ENCODE assay signal across 18 cellular contexts in genomic region chrX:123324628-123325027, GRCh38.
DNase-seq lines count a peak whose midpoint lies in the region; ATAC-seq, FAIRE-seq and TF ChIP-seq lines count a peak whose summit lies in the region.
"Had no signal": no experiment of that assay in that cellular context is flagged by ENCODE, and none has a peak within 500 bp of the region (broad histone marks: within the 10 kb centered on the region; RNA-seq: fewer than 3 reads in every experiment).

No MANE protein-coding gene starts in this region.

- no peak overlapping the region for H3K56ac ChIP-seq in H1 (replicated peaks; ENCODE audit: insufficient read length, low read depth, low read length)

- no peak overlapping the region for H3K4me2 ChIP-seq in H1 (ENCODE audit: insufficient read depth in 1 of 2, low read depth in 2 of 2, low read length in 2 of 2)

- no peak for TF ChIP-seq RAD21 in H1 (IDR thresholded peaks at IDR 0.05 in 1 of 2, conservative IDR thresholded peaks at IDR 0.05 in 1 of 2; ENCODE audit: low read depth in 2 of 2, low read length in 2 of 2)

- H2AFZ ChIP-seq in H1 (ENCODE audit: low read length): no peak overlapping the region

- no peak for TF ChIP-seq CTCF in GM06990 (IDR thresholded peaks at IDR 0.05; ENCODE audit: insufficient read depth, low read length, poor library complexity, severe bottlenecking)
- no peak for TF ChIP-seq CTCF in H1 (IDR thresholded peaks at IDR 0.05; ENCODE audit: control extremely low read depth in 1 of 3, insufficient read depth in 1 of 3, low read depth in 1 of 3, low read length in 3 of 3)

- no peaks in the 10 kb centered on the region for H3K9me3 ChIP-seq in H1 (ENCODE audit: insufficient read depth in 2 of 2, low read depth in 1 of 2, low read length in 1 of 2)
- H3K9me3 ChIP-seq: vagina had no signal

- no peak for TF ChIP-seq EP300 in H1 (IDR thresholded peaks at IDR 0.05; ENCODE audit: borderline replicate concordance in 1 of 2, low read depth in 2 of 2, low read length in 2 of 2)

- no peak overlapping the region for H3K23ac ChIP-seq in H1 (ENCODE audit: insufficient read length)

- FAIRE-seq in H1 (lab: Jason Lieb, UNC): peak; percentile 19
- FAIRE-seq: K562 had no signal

- H4K91ac ChIP-seq in H1 (replicated peaks; ENCODE audit: insufficient read length, low read length): no peak overlapping the region

- H2BK15ac ChIP-seq in H1 (ENCODE audit: low read length): no peak overlapping the region

- H3K14ac ChIP-seq in H1 (ENCODE audit: insufficient read length): no peak overlapping the region

- peak; percentile 58 for ATAC-seq in GM19397 (IDR thresholded peaks at IDR 0.05; ENCODE audit: unreplicated experiment)
- ATAC-seq in HG03342 (IDR thresholded peaks at IDR 0.05; ENCODE audit: unreplicated experiment): peak; percentile 53
- ATAC-seq in GM21528 (IDR thresholded peaks at IDR 0.05; ENCODE audit: low FRiP score, unreplicated experiment): no peak
- ATAC-seq: activated CD8-positive, alpha-beta T cell treated with anti-CD3 and anti-CD28 coated beads, Interleukin-2, amount 10 ng/mL, durations not matched to agents 7 days and 5 days; activated naive CD8-positive, alpha-beta T cell treated with anti-CD3 and anti-CD28 coated beads, Interleukin-2, amount 50 U/mL, for 24 hours; K562; left ventricle myocardium superior; right cardiac atrium had no signal

- no peaks in the 10 kb centered on the region for H4K20me1 ChIP-seq in H1 (replicated peaks in 1 of 2; ENCODE audit: control insufficient read depth in 1 of 2, insufficient read depth in 2 of 2, low read length in 2 of 2)

- H3K36me3 ChIP-seq in GM06990 (ENCODE audit: control insufficient read depth, insufficient read depth, low read length): no peaks in the 10 kb centered on the region
- no peaks in the 10 kb centered on the region for H3K36me3 ChIP-seq in H1 (ENCODE audit: control insufficient read depth in 2 of 4, insufficient read depth in 4 of 4, low read length in 3 of 4)
- H3K36me3 ChIP-seq: vagina had no signal

- H4K5ac ChIP-seq in H1 (ENCODE audit: insufficient read length, low read depth, low read length): no peak overlapping the region

- H2BK12ac ChIP-seq in H1 (ENCODE audit: low read depth, low read length): no peak overlapping the region

- peaks cover 0 to 6% (median under 1%) of the 10 kb centered on the region in 4 experiments; a peak in 3 of 7 replicates for H3K4me1 ChIP-seq in H1 (replicated peaks in 1 of 4; ENCODE audit: control insufficient read depth in 3 of 4, insufficient read depth in 4 of 4, low read length in 3 of 4)
- H3K4me1 ChIP-seq: vagina had no signal

- no peak overlapping the region for H3K4ac ChIP-seq in H1 (replicated peaks; ENCODE audit: insufficient read length, low read depth, low read length)

- H3K79me1 ChIP-seq in H1 (ENCODE audit: low read depth, low read length): no peaks in the 10 kb centered on the region

- H2BK20ac ChIP-seq in H1 (ENCODE audit: low read length): no peak overlapping the region

- peak; percentile 19 for DNase-seq in GM06990 (ENCODE audit: extremely low read depth, insufficient read length)
- DNase-seq in H1 (ENCODE audit: low read depth in 1 of 2, low spot score in 2 of 2): no peak
- no peak for DNase-seq in stimulated activated CD4-positive, alpha-beta T cell treated with anti-CD3 and anti-CD28 coated beads, Interleukin-4, amount 100 ng/mL, for 1 hour
- DNase-seq in NCI-H82 treated with DMSO at 0.1 percent for 48 hours (lab: John Stamatoyannopoulos, UW; ENCODE audit: unreplicated experiment): no peak
- no peak for DNase-seq in HK-2 (ENCODE audit: unreplicated experiment)
- DNase-seq: activated CD8-positive, alpha-beta T cell treated with anti-CD3 and anti-CD28 coated beads, Interleukin-2, amount 10 ng/mL, durations not matched to agents 7 days and 5 days; activated naive CD8-positive, alpha-beta T cell treated with anti-CD3 and anti-CD28 coated beads, Interleukin-2, amount 50 U/mL, for 24 hours; foreskin melanocyte; H7; left ventricle myocardium superior; NCI-H1092; NCI-H2171; right cardiac atrium had no signal

- no peak for TF ChIP-seq POLR2A in H1 (IDR thresholded peaks at IDR 0.05; ENCODE audit: control extremely low read depth in 1 of 2, low read depth in 2 of 2, low read length in 2 of 2)

- CTCF ChIA-PET in H1 (lab: Charles Lee; ENCODE audit: partially characterized antibody): interaction anchor here (1.2 kb wide), 1 partner anchor 13 kb away, joined by 3 read pairs; no protein-coding TSS in a partner anchor

- H3K79me2 ChIP-seq in H1 (ENCODE audit: control insufficient read depth in 1 of 2, insufficient read depth in 2 of 2, low read length in 2 of 2): no peaks in the 10 kb centered on the region

- H3K27ac ChIP-seq in H1 (ENCODE audit: low read depth, low read length): no peak overlapping the region
- H3K27ac ChIP-seq: vagina had no signal

- H3K27me3 ChIP-seq in GM06990 (replicated peaks; ENCODE audit: control insufficient read depth, insufficient read depth, low read length) (no peaks in the 10 kb centered on the region), H1 (replicated peaks in 1 of 4; ENCODE audit: control insufficient read depth in 3 of 4, extremely low read depth in 1 of 4, insufficient read depth in 3 of 4, low read length in 3 of 4) (no peaks in the 10 kb centered on the region)
- H3K27me3 ChIP-seq: vagina had no signal

- POLR2A ChIA-PET in H1 (lab: Charles Lee; ENCODE audit: partially characterized antibody): no interaction called here

- H2AK5ac ChIP-seq in H1 (ENCODE audit: low read depth, low read length): no peak overlapping the region

- 72% methylated on average over 5 of the region's 5 CpGs; no CpG with 5 or more reads in 1 of the 2 experiments for WGBS in H1 (ENCODE audit: extremely low coverage in 1 of 2, insufficient coverage in 1 of 2, insufficient read length in 1 of 2, insufficient replicate concordance in 2 of 2, low coverage in 1 of 2, low lambda C conversion rate in 2 of 2, missing lambda C conversion rate in 1 of 2), 2 experiments

- no peak overlapping the region for H3K9ac ChIP-seq in H1 (replicated peaks in 1 of 4; ENCODE audit: extremely low read depth in 1 of 4, low read depth in 3 of 4, low read length in 3 of 4)

- no peak overlapping the region for H3K18ac ChIP-seq in H1 (ENCODE audit: extremely low read depth, low read length)

- H3K4me3 ChIP-seq in GM06990 (replicated peaks; ENCODE audit: low read depth, low read length) (no peak overlapping the region), H1 (ENCODE audit: extremely low read depth in 1 of 4, insufficient read depth in 2 of 4, low read depth in 3 of 4, low read length in 4 of 4) (no peak overlapping the region)
- H3K4me3 ChIP-seq: K562, vagina had no signal

- no peak overlapping the region for H2BK5ac ChIP-seq in H1 (ENCODE audit: low read depth, low read length)

- no peak overlapping the region for H2BK120ac ChIP-seq in H1 (replicated peaks; ENCODE audit: low read depth, low read length)

- H4K8ac ChIP-seq in H1 (ENCODE audit: extremely low read depth, insufficient read depth, low read length): no peak overlapping the region

- H3K23me2 ChIP-seq in H1 (ENCODE audit: low read depth, low read length): no peaks in the 10 kb centered on the region

TF ChIP-seq in H1, 55 proteins besides CTCF, POLR2A, EP300 and RAD21:
- no peak for TF ChIP-seq MAFK (IDR thresholded peaks at IDR 0.05; ENCODE audit: low read depth, low read length)
- no peak for TF ChIP-seq TCF12 (IDR thresholded peaks at IDR 0.05; ENCODE audit: low read depth, low read length)
- TF ChIP-seq RNF2 (IDR thresholded peaks at IDR 0.05; ENCODE audit: borderline replicate concordance, low read depth, low read length, missing control alignments, poor library complexity, severe bottlenecking): no peak
- TF ChIP-seq GTF2F1 (IDR thresholded peaks at IDR 0.05; ENCODE audit: borderline replicate concordance, low read depth, low read length): no peak
- TF ChIP-seq JUN (IDR thresholded peaks at IDR 0.05; ENCODE audit: low read depth, low read length): no peak
- TF ChIP-seq BCL11A (IDR thresholded peaks at IDR 0.05; ENCODE audit: low read depth in 2 of 2, low read length in 2 of 2): no peak
- no peak for TF ChIP-seq SP2 (IDR thresholded peaks at IDR 0.05; ENCODE audit: low read length)
- TF ChIP-seq ASH2L (IDR thresholded peaks at IDR 0.05; ENCODE audit: low read length): no peak
- no peak for TF ChIP-seq SP4 (IDR thresholded peaks at IDR 0.05; ENCODE audit: low read length)
- TF ChIP-seq HDAC2 (IDR thresholded peaks at IDR 0.05; ENCODE audit: borderline replicate concordance in 1 of 2, low read depth in 2 of 2, low read length in 2 of 2): no peak
- no peak for TF ChIP-seq RFX5 (IDR thresholded peaks at IDR 0.05; ENCODE audit: borderline replicate concordance, low read depth, low read length)
- TF ChIP-seq CHD1 (IDR thresholded peaks at IDR 0.05; ENCODE audit: low read depth, low read length): no peak
- TF ChIP-seq KDM5A (IDR thresholded peaks at IDR 0.05; ENCODE audit: low read length): no peak
- TF ChIP-seq POU5F1 (IDR thresholded peaks at IDR 0.05; ENCODE audit: low read depth, low read length): no peak
- no peak for TF ChIP-seq KDM1A (IDR thresholded peaks at IDR 0.05; ENCODE audit: borderline replicate concordance, low read length)
- no peak for TF ChIP-seq BACH1 (IDR thresholded peaks at IDR 0.05; ENCODE audit: low read length)
- no peak for TF ChIP-seq YY1 (IDR thresholded peaks at IDR 0.05; ENCODE audit: low read depth, low read length)
- no peak for TF ChIP-seq CEBPB (IDR thresholded peaks at IDR 0.05; ENCODE audit: low read depth, low read length)
